8 cellular contexts compared by ENCODE assay signal in the genomic region with DNA sequence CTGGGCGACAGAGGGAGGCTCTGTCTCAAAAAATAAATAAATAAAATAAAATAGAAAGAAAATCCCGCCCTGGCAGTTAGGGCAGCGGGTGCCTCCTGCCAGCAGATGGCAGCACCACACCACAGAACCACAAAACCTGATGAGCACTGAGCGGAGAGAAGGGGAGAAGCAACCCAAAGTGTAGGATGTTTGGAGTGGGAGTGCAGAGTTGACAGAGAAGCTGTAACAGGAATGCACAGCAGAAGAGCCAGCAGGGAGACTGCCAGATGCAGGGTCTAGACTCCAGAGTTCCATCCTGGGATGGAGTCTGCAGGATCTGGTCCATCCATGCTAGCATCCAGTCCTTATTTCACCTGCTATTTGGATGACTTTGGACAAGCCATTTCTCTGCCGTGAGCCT.
A peak's percentile ranks its signal among the peaks of the same experiment; 100 is the strongest.
DNase-seq lines count a peak whose midpoint lies in the region; ATAC-seq and TF ChIP-seq lines count a peak whose summit lies in the region.

No MANE protein-coding gene starts in this region.

- POLR2A ChIA-PET in AG04449 (lab: Yijun Ruan, JAX): no interaction called here

- TF ChIP-seq CTCF in AG04449 (IDR thresholded peaks at IDR 0.05; ENCODE audit: insufficient read depth, low read length, missing control alignments): peak; percentile 75
- TF ChIP-seq CTCF in GM12874 (IDR thresholded peaks at IDR 0.05; ENCODE audit: insufficient read depth, low read depth, low read length): peak; percentile 80

- DNase-seq in AG04449 (ENCODE audit: low read depth, low spot score) (no peak), MV-4-11 (lab: John Stamatoyannopoulos, UW) (peak; percentile 18), T-helper 2 cell (peak in 4 of 5 experiments; percentile 5 to 46 (median 21)), astrocyte of the hippocampus (ENCODE audit: low read depth, low spot score) (peak; percentile 83), hypothalamus (lab: John Stamatoyannopoulos, UW) (peak in 45 of 51 donors; percentile 6 to 79 (median 39))
- peak; percentile 28 to 60 (median 45) for DNase-seq in stimulated activated CD4-positive, alpha-beta T cell treated with anti-CD3 and anti-CD28 coated beads, Interleukin-12 subunit alpha, Interleukin-12 subunit beta, amount 100 ng/mL, for 48 hours (ENCODE audit: low read depth in 2 of 3, low spot score in 1 of 3)

- CTCF ChIA-PET in AG04449 (lab: Yijun Ruan, JAX): interaction anchor here (0.6 to 47.5 kb wide), 50 partner anchors 8 to 1110 kb away, joined by 3 to 2279 read pairs (median 4); partner anchors contain the start of gene KIRREL1

- ATAC-seq in GM21737 (IDR thresholded peaks at IDR 0.05; ENCODE audit: unreplicated experiment): no peak

- H3K4me3 ChIP-seq in AG04449 (ENCODE audit: low read depth, low read length): no peak overlapping the region
